In the genomic region with DNA sequence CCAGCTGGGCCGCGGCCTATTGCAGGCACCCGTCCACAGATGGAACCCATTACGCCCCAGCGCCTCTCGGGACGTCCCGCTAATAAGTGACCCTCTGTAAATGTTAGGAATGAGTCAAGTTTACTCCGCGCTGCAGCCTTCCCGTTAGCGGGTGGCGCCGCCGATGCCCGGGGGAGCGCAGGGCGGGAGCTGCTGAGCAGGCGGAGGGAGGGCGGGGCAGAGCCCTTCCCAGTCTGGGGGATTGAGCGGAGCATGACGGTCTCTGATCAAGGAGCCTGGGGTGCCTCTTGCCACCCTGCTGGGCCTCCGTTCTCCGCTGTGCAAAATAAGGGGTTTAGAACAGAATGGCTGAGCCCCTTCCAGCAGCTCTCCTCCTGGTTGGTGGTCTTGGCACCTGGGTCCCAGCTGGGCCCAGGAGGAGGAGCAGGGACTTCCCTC, we compare ENCODE assay signal across 9 cellular contexts. TPM values are rescaled to one million over a fixed set of nuclear protein-coding genes. Genes with fewer than 3 reads are reported as not detected.
A peak's percentile ranks its signal among the peaks of the same experiment; 100 is the strongest.
DNase-seq lines count a peak whose midpoint lies in the region; ATAC-seq and TF ChIP-seq lines count a peak whose summit lies in the region.
"Had no signal": no experiment of that assay in that cellular context is flagged by ENCODE, and none has a peak within 500 bp of the region (broad histone marks: within the 10 kb centered on the region; RNA-seq: fewer than 3 reads in every experiment).

No MANE protein-coding gene starts in this region.

- no peak overlapping the region for H3K4me3 ChIP-seq in astrocyte of the spinal cord (ENCODE audit: low read depth, low read length)

- H3K27me3 Mint-ChIP-seq in type B pancreatic cell, result peaks cover 3% of the 10 kb centered on the region

- peaks cover 16% of the 10 kb centered on the region for H3K4me1 Mint-ChIP-seq in type B pancreatic cell (ENCODE audit: unreplicated experiment)

- no peak for TF ChIP-seq CTCF in astrocyte of the spinal cord (IDR thresholded peaks at IDR 0.05; ENCODE audit: low read depth, low read length)
- no peak for TF ChIP-seq CTCF in type B pancreatic cell (conservative IDR thresholded peaks at IDR 0.05)

- DNase-seq in NCI-H1694 treated with DMSO at 0.1 percent for 48 hours (lab: John Stamatoyannopoulos, UW) (peak; percentile 13), NCI-H1694 (lab: John Stamatoyannopoulos, UW) (no peak), astrocyte of the spinal cord (ENCODE audit: low read depth, low spot score) (peak; percentile 90), iris pigment epithelial cell (ENCODE audit: low read depth) (peak; percentile 57), type B pancreatic cell (ENCODE audit: extremely low spot score, unreplicated experiment) (no peak), KG1 (lab: John Stamatoyannopoulos, UW) (no peak)
- DNase-seq: esophagus squamous epithelium had no signal

- H3K27ac Mint-ChIP-seq in type B pancreatic cell, result no peak overlapping the region

- no peaks in the 10 kb centered on the region for H3K9me3 Mint-ChIP-seq in type B pancreatic cell

- in situ Hi-C loops in astrocyte of the spinal cord (cut with HindIII; ENCODE audit: low sequenced_read_pairs), result no loop called here

- H3K36me3 Mint-ChIP-seq in type B pancreatic cell, result no peaks in the 10 kb centered on the region

- H3K4me3 Mint-ChIP-seq in type B pancreatic cell, result peak overlapping the region; percentile 39

- ATAC-seq in GM21528 (IDR thresholded peaks at IDR 0.05; ENCODE audit: low FRiP score, unreplicated experiment), result no peak
- ATAC-seq in GM18861 (IDR thresholded peaks at IDR 0.05; ENCODE audit: unreplicated experiment), result no peak

RNA-seq across cellular contexts. Expression of a gene that starts 10.5 kb away (rescaled TPM):
- total RNA-seq in type B pancreatic cell (ENCODE audit: low replicate concordance), result 0.68 and 0.98 TPM in 2 replicates
- total RNA-seq: esophagus squamous epithelium had no signal

RNA-seq across cellular contexts. Expression of a gene that starts 20.6 kb away (rescaled TPM):
- 62.0 and 157 TPM in 2 replicates for total RNA-seq in type B pancreatic cell (ENCODE audit: low replicate concordance)

RNA-seq across cellular contexts. Expression of a gene that starts 48.0 kb away (rescaled TPM):
- total RNA-seq in type B pancreatic cell (ENCODE audit: low replicate concordance), result 0.51 and 1.00 TPM in 2 replicates
- total RNA-seq: esophagus squamous epithelium had no signal

Comparison
In these comparisons a context has a peak if more than half of its experiments do, and no peak if none do; other contexts are left out.
1. DNase-seq: peak in NCI-H1694 treated with DMSO at 0.1 percent for 48 hours (single experiment), astrocyte of the spinal cord (single experiment) and iris pigment epithelial cell (single experiment); none in NCI-H1694 (single experiment), type B pancreatic cell (single experiment) and KG1 (single experiment).